Comparison of ENCODE assay signal across 8 cellular contexts in genomic region chr16:75012380-75013081, GRCh38. TPM values are rescaled to one million over a fixed set of nuclear protein-coding genes. Genes with fewer than 3 reads are reported as not detected.
DNase-seq lines count a peak whose midpoint lies in the region; ATAC-seq and TF ChIP-seq lines count a peak whose summit lies in the region.

No MANE protein-coding gene starts in this region.

- H3K9me3 Mint-ChIP-seq in CD14-positive monocyte = peaks cover 0 to 3% (median 0%) of the 10 kb centered on the region in 7 donors

- peaks cover 34% of the 10 kb centered on the region for H3K4me1 Mint-ChIP-seq in CD14-positive monocyte

- H3K4me1 ChIP-seq in left ventricle myocardium inferior (peaks cover 68% of the 10 kb centered on the region), upper lobe of right lung (peaks cover 32% of the 10 kb centered on the region)

- peaks cover 0 to 15% of the 10 kb centered on the region in 2 donors for H3K36me3 Mint-ChIP-seq in CD14-positive monocyte

- H3K4me3 ChIP-seq in left ventricle myocardium inferior (peak overlapping the region; percentile 32), upper lobe of right lung (no peak overlapping the region)

- peak overlapping the region; percentile 76 for H3K27ac ChIP-seq in RWPE1
- H3K27ac ChIP-seq in left ventricle myocardium inferior (replicated peaks) = peak overlapping the region; percentile 80
- peak overlapping the region; percentile 77 for H3K27ac ChIP-seq in upper lobe of right lung

- peak overlapping the region in 1 of 2 donors; percentile 24 for H3K4me3 Mint-ChIP-seq in CD14-positive monocyte

- POLR2A ChIA-PET in RWPE1 (lab: Yijun Ruan, JAX; ENCODE audit: low non-redundant PET) = no interaction called here

- H3K9me3 ChIP-seq in left ventricle myocardium inferior (replicated peaks) (no peaks in the 10 kb centered on the region), upper lobe of right lung (no peaks in the 10 kb centered on the region)

- H3K27ac Mint-ChIP-seq in CD14-positive monocyte = peak overlapping the region; percentile 2 to 77 (median 46)

- TF ChIP-seq CTCF in CD14-positive monocyte (IDR thresholded peaks at IDR 0.05) (no peak), RWPE1 (conservative IDR thresholded peaks at IDR 0.05; ENCODE audit: low read depth) (no peak), left ventricle myocardium inferior (IDR thresholded peaks at IDR 0.05; ENCODE audit: borderline replicate concordance) (no peak), upper lobe of right lung (IDR thresholded peaks at IDR 0.05) (no peak)

- H3K36me3 ChIP-seq in left ventricle myocardium inferior (no peaks in the 10 kb centered on the region), upper lobe of right lung (no peaks in the 10 kb centered on the region)

- ATAC-seq in GM21529 (IDR thresholded peaks at IDR 0.05; ENCODE audit: unreplicated experiment) (peak; percentile 29), upper lobe of right lung (no peak), HG03159 (IDR thresholded peaks at IDR 0.05; ENCODE audit: unreplicated experiment) (no peak)

- peaks cover 0 to 1% (median 0%) of the 10 kb centered on the region in 3 donors for H3K27me3 Mint-ChIP-seq in CD14-positive monocyte (ENCODE audit: low read depth in 3 of 3)

- intact Hi-C loops in CD14-positive monocyte (cut with micrococcal nuclease) = no loop called here
- intact Hi-C loops in left ventricle myocardium inferior (cut with micrococcal nuclease) = no loop called here
- intact Hi-C loops in upper lobe of right lung (cut with DNase I) = no loop called here

- DNase-seq in CD14-positive monocyte (ENCODE audit: low spot score) = no peak
- no peak for DNase-seq in RWPE1 (ENCODE audit: low spot score)
- no peak for DNase-seq in left ventricle myocardium inferior
- DNase-seq in upper lobe of right lung = no peak
- no peak for DNase-seq in NCI-H1694 (lab: John Stamatoyannopoulos, UW)
- no peak for DNase-seq in NK-92 treated with Interleukin-12 subunit alpha and Interleukin-12 subunit beta, amount 100 ng/mL, for 24 hours (lab: John Stamatoyannopoulos, UW)

- CTCF ChIA-PET in RWPE1 (lab: Yijun Ruan, JAX) = interaction anchor here (0.7 kb wide), 2 partner anchors 20 to 45 kb away, joined by 3 read pairs; no protein-coding TSS in a partner anchor

- H3K27me3 ChIP-seq in left ventricle myocardium inferior (ENCODE audit: low read depth) (no peaks in the 10 kb centered on the region), upper lobe of right lung (no peaks in the 10 kb centered on the region)

RNA-seq across cellular contexts. Expression of gene ZNRF1, which starts 13.7 kb away (rescaled TPM):
- 1 to 10 TPM; 1.9 to 4.3 TPM for polyA plus RNA-seq in CD14-positive monocyte
- 22.3 TPM for total RNA-seq in left ventricle myocardium inferior
- 21.3 TPM for total RNA-seq in upper lobe of right lung

RNA-seq across cellular contexts. Expression of gene WDR59, which starts 27.6 kb away (rescaled TPM):
- polyA plus RNA-seq in CD14-positive monocyte = 1 to 10 TPM; 6.7 to 7.8 TPM
- total RNA-seq in left ventricle myocardium inferior (52.5 TPM), upper lobe of right lung (51.6 TPM)
